1 cellular context compared by ENCODE assay signal in genomic region chr6:5751525-5752252, GRCh38.
TF ChIP-seq lines count a peak whose summit lies in the region.

No MANE protein-coding gene starts in this region.

TF ChIP-seq in SK-N-SH, 30 proteins besides CTCF, POLR2A, EP300 and RAD21 (continued from another document):
- TF ChIP-seq, protein P1, sequence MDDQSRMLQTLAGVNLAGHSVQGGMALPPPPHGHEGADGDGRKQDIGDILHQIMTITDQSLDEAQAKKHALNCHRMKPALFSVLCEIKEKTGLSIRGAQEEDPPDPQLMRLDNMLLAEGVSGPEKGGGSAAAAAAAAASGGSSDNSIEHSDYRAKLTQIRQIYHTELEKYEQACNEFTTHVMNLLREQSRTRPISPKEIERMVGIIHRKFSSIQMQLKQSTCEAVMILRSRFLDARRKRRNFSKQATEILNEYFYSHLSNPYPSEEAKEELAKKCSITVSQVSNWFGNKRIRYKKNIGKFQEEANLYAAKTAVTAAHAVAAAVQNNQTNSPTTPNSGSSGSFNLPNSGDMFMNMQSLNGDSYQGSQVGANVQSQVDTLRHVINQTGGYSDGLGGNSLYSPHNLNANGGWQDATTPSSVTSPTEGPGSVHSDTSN (IDR thresholded peaks at IDR 0.05) = peak; percentile 2; the same call in 1 of the 2 replicates
